In genomic region chr4:53859305-53859704, GRCh38 we compare ENCODE assay signal across 13 cellular contexts.
"Had no signal": no experiment of that assay in that cellular context is flagged by ENCODE, and none has a peak within 500 bp of the region (broad histone marks: within the 10 kb centered on the region; RNA-seq: fewer than 3 reads in every experiment).

No MANE protein-coding gene starts in this region.

- H3K36me3 ChIP-seq: colonic mucosa, esophagus muscularis mucosa, esophagus squamous epithelium, gastrocnemius medialis, gastroesophageal sphincter, heart left ventricle, heart right ventricle had no signal

- H3K9me3 ChIP-seq: colonic mucosa, esophagus squamous epithelium, gastrocnemius medialis had no signal

- H3K4me1 ChIP-seq: colonic mucosa, foreskin keratinocyte, gastrocnemius medialis, gastroesophageal sphincter had no signal

- ATAC-seq: effector memory CD8-positive, alpha-beta T cell; esophagus mucosa; foreskin keratinocyte; gastrocnemius medialis; gastroesophageal sphincter; heart left ventricle; heart right ventricle had no signal

- H3K4me3 ChIP-seq: colonic mucosa, coronary artery, dorsolateral prefrontal cortex, esophagus muscularis mucosa, esophagus squamous epithelium, gastrocnemius medialis, gastroesophageal sphincter, heart left ventricle, heart right ventricle had no signal

- H3K27ac ChIP-seq: colonic mucosa, coronary artery, dorsolateral prefrontal cortex, epithelial cell of prostate, esophagus muscularis mucosa, esophagus squamous epithelium, foreskin keratinocyte, gastrocnemius medialis, gastroesophageal sphincter, heart left ventricle, heart right ventricle had no signal
